8 cellular contexts compared by ENCODE assay signal in the genomic region with DNA sequence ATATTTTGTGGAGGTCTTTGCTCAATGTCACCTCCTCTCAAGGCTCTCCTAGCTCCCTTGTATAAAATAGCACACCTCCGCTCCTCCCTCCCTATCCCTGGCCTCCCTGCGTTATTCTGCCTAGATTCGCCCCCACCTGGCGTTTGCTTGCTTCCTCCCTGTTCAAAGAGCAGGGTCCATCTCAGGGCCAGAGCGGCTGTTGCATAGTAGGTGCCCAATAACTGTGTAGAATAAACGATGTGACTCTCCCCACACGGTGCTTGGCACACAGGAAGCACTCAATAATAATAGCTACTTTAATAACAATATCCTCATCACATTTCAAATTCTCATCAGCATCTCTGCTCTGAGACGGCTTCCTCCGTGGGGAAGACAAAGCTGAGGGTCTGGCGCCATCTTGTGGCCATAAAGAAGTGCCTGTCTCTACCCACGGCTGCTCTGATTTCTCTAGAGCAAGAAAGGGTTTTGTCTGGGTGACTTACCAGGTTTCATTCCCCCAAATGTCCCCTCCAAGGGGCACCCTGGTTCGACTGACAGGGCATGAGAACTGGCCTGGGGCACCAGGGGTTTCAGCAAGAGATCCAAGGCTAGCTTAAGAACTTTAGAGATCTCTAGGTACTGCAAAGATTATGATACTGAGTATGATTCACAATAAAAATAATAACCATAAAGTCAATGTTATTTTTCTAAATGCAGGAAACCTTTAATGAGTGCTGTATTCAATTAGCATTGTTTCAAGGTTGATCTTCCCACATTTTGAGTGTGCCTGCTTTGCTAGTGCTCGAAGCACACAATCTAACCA. TPM values are rescaled to one million over a fixed set of nuclear protein-coding genes. Genes with fewer than 3 reads are reported as not detected.
DNase-seq lines count a peak whose midpoint lies in the region; ATAC-seq and TF ChIP-seq lines count a peak whose summit lies in the region.

No MANE protein-coding gene starts in this region.

- H3K27me3 ChIP-seq in AG04450 (ENCODE audit: control insufficient read depth, insufficient read depth, low read length): no peaks in the 10 kb centered on the region

- ATAC-seq in GM18907 (IDR thresholded peaks at IDR 0.05; ENCODE audit: unreplicated experiment): no peak

- no peak overlapping the region for H3K4me3 ChIP-seq in AG04450 (ENCODE audit: low read depth, low read length)

- DNase-seq in AG04450 (ENCODE audit: low read depth, low spot score) (peak; percentile 58), GM20000 (ENCODE audit: low spot score) (peak; percentile 82), NCI-H446 (lab: John Stamatoyannopoulos, UW) (peak; percentile 57 to 83), kidney tubule cell (ENCODE audit: low spot score) (peak; percentile 79)
- peak; percentile 55 for DNase-seq in activated CD4-positive, CD25-positive, alpha-beta regulatory T cell treated with anti-CD3 and anti-CD28 coated beads, Interleukin-2, amount 50 U/mL, for 16 hours (ENCODE audit: low read depth, low spot score)
- DNase-seq in central memory CD4-positive, alpha-beta T cell: peak; percentile 65
- peak; percentile 69 to 75 for DNase-seq in stimulated activated CD4-positive, alpha-beta T cell treated with anti-CD3 and anti-CD28 coated beads, Interleukin-2, amount 100 ng/mL, for 48 hours

- CTCF ChIA-PET in AG04450 (lab: Charles Lee): interaction anchor here (0.5 to 12.3 kb wide), 60 partner anchors 9 to 1309 kb away, joined by 3 to 304 read pairs (median 5); a partner anchor contains a TSS

- POLR2A ChIA-PET in AG04450 (lab: Yijun Ruan, JAX): interaction anchor here (0.6 kb wide), 1 partner anchor 15 kb away, joined by 3 read pairs; no protein-coding TSS in a partner anchor

- peak; percentile 94 for TF ChIP-seq CTCF in AG04450 (IDR thresholded peaks at IDR 0.05; ENCODE audit: low read depth, low read length)
- TF ChIP-seq CTCF in GM20000 (IDR thresholded peaks at IDR 0.05; ENCODE audit: extremely low read depth, missing control alignments): peak; percentile 76

- H3K9me3 ChIP-seq in AG04450 (ENCODE audit: control insufficient read depth, insufficient read depth, low read length): no peaks in the 10 kb centered on the region

- H3K27ac ChIP-seq in AG04450 (ENCODE audit: low read depth, low read length): no peak overlapping the region

RNA-seq across cellular contexts. Expression of a gene that starts 16.1 kb away (rescaled TPM):
- polyA plus RNA-seq in AG04450 (2011; rRNA removed): 86.4 and 101 TPM in 2 replicates
- polyA minus RNA-seq in AG04450 (2011; rRNA and poly(A)+ RNA removed): 44.0 and 58.4 TPM in 2 replicates

RNA-seq across cellular contexts. Expression of a gene that starts 52.9 kb away (rescaled TPM):
- polyA plus RNA-seq in AG04450 (2011; rRNA removed): 0.29 and 0.45 TPM in 2 replicates
- 0.35 and 0.37 TPM in 2 replicates for polyA minus RNA-seq in AG04450 (2011; rRNA and poly(A)+ RNA removed)
